Comparison of ENCODE assay signal across 9 cellular contexts in the genomic region with DNA sequence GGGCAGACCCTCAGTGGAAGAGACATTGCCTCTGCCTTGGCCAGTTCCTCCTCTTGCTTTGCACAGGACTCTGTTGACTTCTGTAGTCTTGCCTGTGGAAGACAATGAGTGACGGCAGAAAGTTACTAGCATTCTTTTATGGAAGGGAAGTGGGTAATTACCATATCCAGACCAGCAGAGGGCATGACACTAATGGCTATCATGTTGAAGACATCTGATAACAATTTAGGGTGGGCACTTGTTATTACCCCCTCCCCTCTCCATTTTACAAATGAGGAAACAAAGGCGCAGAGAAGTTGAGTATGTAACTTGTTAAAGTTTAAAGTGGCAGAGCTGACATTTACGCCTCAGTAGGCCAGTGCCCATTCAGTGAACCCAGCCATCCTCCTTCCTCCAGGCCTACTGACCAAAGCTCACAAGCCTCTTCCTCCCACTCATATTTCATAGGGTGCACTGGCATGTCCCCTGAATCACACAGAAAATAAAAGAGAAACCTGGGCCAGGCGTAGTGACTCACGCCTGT. TPM values are rescaled to one million over a fixed set of nuclear protein-coding genes. Genes with fewer than 3 reads are reported as not detected.
DNase-seq lines count a peak whose midpoint lies in the region; FAIRE-seq and TF ChIP-seq lines count a peak whose summit lies in the region.
"Had no signal": no experiment of that assay in that cellular context is flagged by ENCODE, and none has a peak within 500 bp of the region (broad histone marks: within the 10 kb centered on the region; RNA-seq: fewer than 3 reads in every experiment).

No MANE protein-coding gene starts in this region.

- peaks cover 4% of the 10 kb centered on the region for H3K4me1 ChIP-seq in iPS-18a (ENCODE audit: control insufficient read depth, low read depth, low read length)
- no peaks in the 10 kb centered on the region for H3K4me1 ChIP-seq in adrenal gland (replicated peaks in 1 of 2)

- TF ChIP-seq CTCF in AG04450 (IDR thresholded peaks at IDR 0.05; ENCODE audit: low read depth, low read length) (peak; percentile 44), GM20000 (IDR thresholded peaks at IDR 0.05; ENCODE audit: extremely low read depth, missing control alignments) (peak; percentile 24), adrenal gland (IDR thresholded peaks at IDR 0.05) (peak in 3 of 6 experiments; percentile 18 to 31 (median 22))

- peaks cover 20% of the 10 kb centered on the region for H3K27me3 ChIP-seq in AG04450 (ENCODE audit: control insufficient read depth, insufficient read depth, low read length)
- no peaks in the 10 kb centered on the region for H3K27me3 ChIP-seq in iPS-18a (ENCODE audit: control insufficient read depth, insufficient read depth, low read length)
- H3K27me3 ChIP-seq in adrenal gland, result no peaks in the 10 kb centered on the region

- no peaks in the 10 kb centered on the region for H3K9me3 ChIP-seq in AG04450 (ENCODE audit: control insufficient read depth, insufficient read depth, low read length)
- H3K9me3 ChIP-seq in iPS-18a (ENCODE audit: control insufficient read depth, low read depth, low read length), result no peaks in the 10 kb centered on the region
- no peaks in the 10 kb centered on the region for H3K9me3 ChIP-seq in adrenal gland (replicated peaks in 1 of 3)

- peak overlapping the region; percentile 24 for H3K9ac ChIP-seq in iPS-18a (ENCODE audit: low read length)

- TF ChIP-seq POLR2A in adrenal gland (IDR thresholded peaks at IDR 0.05), result no peak

- no peak for FAIRE-seq in frontal cortex (lab: Jason Lieb, UNC)

- H3K4me3 ChIP-seq in AG04450 (ENCODE audit: low read depth, low read length) (no peak overlapping the region), iPS-18a (ENCODE audit: low read length) (no peak overlapping the region), adrenal gland (no peak overlapping the region)

- CTCF ChIA-PET in AG04450 (lab: Charles Lee), result interaction anchor here (1.0 kb wide), 1 partner anchor 156 kb away, joined by 3 read pairs; no protein-coding TSS in a partner anchor

- H3K36me3 ChIP-seq in iPS-18a (ENCODE audit: control insufficient read depth, low read depth, low read length) (no peaks in the 10 kb centered on the region), adrenal gland (replicated peaks in 1 of 2) (no peaks in the 10 kb centered on the region)

- POLR2A ChIA-PET in AG04450 (lab: Yijun Ruan, JAX), result no interaction called here

- no peak overlapping the region for H3K27ac ChIP-seq in AG04450 (ENCODE audit: low read depth, low read length)
- H3K27ac ChIP-seq in iPS-18a (ENCODE audit: low read length), result peak overlapping the region; percentile 58
- H3K27ac ChIP-seq in adrenal gland, result no peak overlapping the region

- DNase-seq in AG04450 (ENCODE audit: low read depth, low spot score) (no peak), GM20000 (ENCODE audit: low spot score) (no peak), SW480 (ENCODE audit: low spot score) (peak; percentile 18), adrenal gland (no peak), frontal cortex (ENCODE audit: low spot score in 2 of 2) (no peak), foreskin melanocyte (no peak)
- no peak for DNase-seq in stimulated activated CD4-positive, alpha-beta T cell treated with anti-CD3 and anti-CD28 coated beads, Interleukin-15, amount 100 ng/mL, for 24 hours
- DNase-seq: stimulated activated CD4-positive, alpha-beta T cell treated with anti-CD3 and anti-CD28 coated beads, Interleukin-4, amount 100 ng/mL, for 4 hours had no signal

- intact Hi-C loops in adrenal gland (cut with DNase I), result no loop called here

- WGBS in adrenal gland, 4 donors, result 76 to 83% (median 82%) methylated on average over 5 of the region's 5 CpGs

RNA-seq across cellular contexts. Expression of a gene that starts 48.2 kb away (rescaled TPM):
- polyA plus RNA-seq in AG04450 (2011; rRNA removed) (3.1 and 3.7 TPM in 2 replicates), adrenal gland (1 to 10 TPM in 2 of 3 donors, under 1 TPM in 1; 0.37 to 6.0 (median 2.3) TPM)
- polyA minus RNA-seq in AG04450 (2011; rRNA and poly(A)+ RNA removed), result 22.1 and 35.0 TPM in 2 replicates
- total RNA-seq in adrenal gland (10 to 100 TPM in 7 of 8 donors, 1 to 10 TPM in 1; 8.3 to 29.2 (median 11.8) TPM), frontal cortex (1.2 TPM)
